In the genomic region with DNA sequence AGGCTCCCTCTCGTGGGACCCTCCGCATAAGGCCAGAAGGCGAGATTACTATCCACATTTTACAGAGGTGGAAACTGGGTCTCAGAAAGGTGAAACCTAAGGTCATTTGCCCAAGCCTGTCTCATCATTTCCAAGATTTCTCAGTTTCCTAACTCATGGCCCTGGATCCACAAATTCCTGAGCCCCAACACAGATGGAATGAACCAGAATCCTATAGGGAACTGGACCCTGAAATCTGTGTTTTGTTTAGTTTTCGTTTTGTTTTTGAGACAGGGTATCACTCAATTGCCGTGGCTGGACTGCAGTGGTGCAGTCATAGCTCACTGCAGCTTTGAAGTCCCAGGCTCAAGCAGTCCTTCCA, we compare ENCODE assay signal across 8 cellular contexts. TPM values are rescaled to one million over a fixed set of nuclear protein-coding genes. Genes with fewer than 3 reads are reported as not detected.
DNase-seq lines count a peak whose midpoint lies in the region; ATAC-seq, FAIRE-seq and TF ChIP-seq lines count a peak whose summit lies in the region.

No MANE protein-coding gene starts in this region.

- H3K4me1 ChIP-seq in heart right ventricle (peaks cover 0 to 13% (median 4%) of the 10 kb centered on the region in 9 donors), upper lobe of right lung (no peaks in the 10 kb centered on the region)

- H3K4me3 Mint-ChIP-seq in brain = peak overlapping the region; percentile 81 to 86 (median 84)
- peak overlapping the region; percentile 41 for H3K4me3 Mint-ChIP-seq in natural killer cell treated with Interleukin-12 subunit alpha and Interleukin-12 subunit beta and Interleukin-15 and Interleukin-18, amount 100 ng/mL, for 72 hours

- TF ChIP-seq CTCF in heart right ventricle (IDR thresholded peaks at IDR 0.05) (no peak), brain (conservative IDR thresholded peaks at IDR 0.05) (no peak), upper lobe of right lung (IDR thresholded peaks at IDR 0.05) (no peak)

- H3K36me3 Mint-ChIP-seq in brain = no peaks in the 10 kb centered on the region
- no peaks in the 10 kb centered on the region for H3K36me3 Mint-ChIP-seq in natural killer cell treated with Interleukin-12 subunit alpha and Interleukin-12 subunit beta and Interleukin-15 and Interleukin-18, amount 100 ng/mL, for 72 hours

- no peak for FAIRE-seq in GM19239 (lab: Jason Lieb, UNC)

- ATAC-seq in heart right ventricle (no peak), Right ventricle myocardium inferior (no peak), upper lobe of right lung (no peak)
- ATAC-seq in natural killer cell treated with Interleukin-12 subunit alpha and Interleukin-12 subunit beta and Interleukin-15 and Interleukin-18, amount 100 ng/mL, for 72 hours = no peak
- no peak for ATAC-seq in activated CD4-positive, CD25-positive, alpha-beta regulatory T cell treated with anti-CD3 and anti-CD28 coated beads, Interleukin-2, amount 50 U/mL, for 24 hours

- peaks cover 0 to 10% (median 0%) of the 10 kb centered on the region in 7 donors for H3K27me3 ChIP-seq in heart right ventricle
- peaks cover 7% of the 10 kb centered on the region for H3K27me3 ChIP-seq in upper lobe of right lung

- no peak for DNase-seq in heart right ventricle
- DNase-seq in Right ventricle myocardium inferior (ENCODE audit: missing footprints) = no peak
- no peak for DNase-seq in natural killer cell treated with Interleukin-12 subunit alpha and Interleukin-12 subunit beta and Interleukin-15 and Interleukin-18, amount 100 ng/mL, for 72 hours (ENCODE audit: low spot score)
- DNase-seq in upper lobe of right lung = no peak
- DNase-seq in RKO (ENCODE audit: low spot score) = no peak
- DNase-seq in GM19239 (ENCODE audit: insufficient read length, low spot score) = no peak

- H3K27ac ChIP-seq in heart right ventricle (no peak overlapping the region), upper lobe of right lung (no peak overlapping the region)

- 79% methylated on average over 5 of the region's 5 CpGs for WGBS in heart right ventricle, 2 donors

- H3K27ac Mint-ChIP-seq in brain = peak overlapping the region in 3 of 5 experiments; percentile 72 to 88 (median 80)
- H3K27ac Mint-ChIP-seq in natural killer cell treated with Interleukin-12 subunit alpha and Interleukin-12 subunit beta and Interleukin-15 and Interleukin-18, amount 100 ng/mL, for 72 hours = no peak overlapping the region

- peaks cover 31% of the 10 kb centered on the region for H3K27me3 Mint-ChIP-seq in brain
- no peaks in the 10 kb centered on the region for H3K27me3 Mint-ChIP-seq in natural killer cell treated with Interleukin-12 subunit alpha and Interleukin-12 subunit beta and Interleukin-15 and Interleukin-18, amount 100 ng/mL, for 72 hours

- no peaks in the 10 kb centered on the region for H3K9me3 Mint-ChIP-seq in brain
- no peaks in the 10 kb centered on the region for H3K9me3 Mint-ChIP-seq in natural killer cell treated with Interleukin-12 subunit alpha and Interleukin-12 subunit beta and Interleukin-15 and Interleukin-18, amount 100 ng/mL, for 72 hours

- intact Hi-C loops in heart right ventricle (cut with DNase I) (loop anchor here in 1 of 10 donors (5.0 kb wide), 1 partner anchor 41 kb away; no protein-coding TSS in a partner anchor), Right ventricle myocardium inferior (cut with DNase I) (no loop called here), upper lobe of right lung (cut with DNase I) (no loop called here)

- no peaks in the 10 kb centered on the region for H3K9me3 ChIP-seq in heart right ventricle
- H3K9me3 ChIP-seq in upper lobe of right lung = no peaks in the 10 kb centered on the region

- H3K36me3 ChIP-seq in heart right ventricle = no peaks in the 10 kb centered on the region
- no peaks in the 10 kb centered on the region for H3K36me3 ChIP-seq in upper lobe of right lung

- H3K4me3 ChIP-seq in heart right ventricle (peak overlapping the region in 8 of 10 donors; percentile 10 to 58 (median 33)), upper lobe of right lung (peak overlapping the region; percentile 25)

- peaks cover 20% of the 10 kb centered on the region for H3K4me1 Mint-ChIP-seq in brain
- H3K4me1 Mint-ChIP-seq in natural killer cell treated with Interleukin-12 subunit alpha and Interleukin-12 subunit beta and Interleukin-15 and Interleukin-18, amount 100 ng/mL, for 72 hours (ENCODE audit: low read depth in 2 of 2) = peaks cover 0 to 5% of the 10 kb centered on the region in 2 donors

RNA-seq across cellular contexts. Expression of gene GNG7, which starts 0.6 kb away (rescaled TPM):
- 10 to 100 TPM; 27.9 to 56.9 (median 39.7) TPM for total RNA-seq in heart right ventricle
- polyA plus RNA-seq in heart right ventricle = 10 to 100 TPM in 1 of 2 donors, 1 to 10 TPM in 1; 8.4 to 14.9 TPM
- total RNA-seq in Right ventricle myocardium inferior = 26.7 TPM
- polyA plus RNA-seq in brain (ENCODE audit: insufficient read depth, low read depth, low replicate concordance) = 32.9 TPM
- total RNA-seq in natural killer cell treated with Interleukin-12 subunit alpha and Interleukin-12 subunit beta and Interleukin-15 and Interleukin-18, amount 100 ng/mL, for 72 hours = under 1 TPM; 0.26 to 0.59 TPM
- total RNA-seq in upper lobe of right lung = 5.5 TPM

RNA-seq across cellular contexts. Expression of gene DIRAS1, which starts 18.1 kb away (rescaled TPM):
- total RNA-seq in heart right ventricle (100 to 1,000 TPM; 104 to 381 (median 184) TPM), Right ventricle myocardium inferior (200 TPM), upper lobe of right lung (1.8 TPM)
- polyA plus RNA-seq in heart right ventricle (100 to 1,000 TPM in 1 of 2 donors, 10 to 100 TPM in 1; 63.7 to 107 TPM), brain (ENCODE audit: insufficient read depth, low read depth, low replicate concordance) (64.5 TPM)
- total RNA-seq in natural killer cell treated with Interleukin-12 subunit alpha and Interleukin-12 subunit beta and Interleukin-15 and Interleukin-18, amount 100 ng/mL, for 72 hours = not detected

RNA-seq across cellular contexts. Expression of gene SLC39A3, which starts 36.8 kb away (rescaled TPM):
- total RNA-seq in heart right ventricle (10 to 100 TPM; 16.5 to 27.7 (median 21.6) TPM), Right ventricle myocardium inferior (24.5 TPM), upper lobe of right lung (26.7 TPM)
- polyA plus RNA-seq in heart right ventricle (10 to 100 TPM; 26.1 to 66.8 TPM), brain (ENCODE audit: insufficient read depth, low read depth, low replicate concordance) (93.6 TPM)
- total RNA-seq in natural killer cell treated with Interleukin-12 subunit alpha and Interleukin-12 subunit beta and Interleukin-15 and Interleukin-18, amount 100 ng/mL, for 72 hours = 10 to 100 TPM; 30.5 to 91.6 TPM

Comparison
In these comparisons a context has a peak if more than half of its experiments do, and no peak if none do; other contexts are left out.
1. H3K27ac Mint-ChIP-seq: peak in brain (3 of 5); none in natural killer cell treated with Interleukin-12 subunit alpha and Interleukin-12 subunit beta and Interleukin-15 and Interleukin-18, amount 100 ng/mL, for 72 hours (0 of 2).
2. RNA of gene DIRAS1, which starts 18.1 kb away (total RNA-seq): 104 to 381 TPM in heart right ventricle and 200 TPM in Right ventricle myocardium inferior (single experiment); 1.8 TPM in upper lobe of right lung (single experiment) and not detected in natural killer cell treated with Interleukin-12 subunit alpha and Interleukin-12 subunit beta and Interleukin-15 and Interleukin-18, amount 100 ng/mL, for 72 hours; every median in the first group is over 10 times any median in the second.